8 cellular contexts compared by ENCODE assay signal in genomic region chr2:174697267-174697666, GRCh38.
DNase-seq lines count a peak whose midpoint lies in the region; ATAC-seq and TF ChIP-seq lines count a peak whose summit lies in the region.

No MANE protein-coding gene starts in this region.

- H3K9me3 Mint-ChIP-seq in activated T-helper 2 cell treated with anti-CD3 and anti-CD28 coated beads, Interferon-gamma antibody, Interleukin-2, Interleukin-4, amounts not matched to agents 10 μg/mL and 5 μg/mL and 100 μg/mL, durations not matched to agents 14 hours and 24 hours and 36 hours: no peaks in the 10 kb centered on the region

- H3K27ac Mint-ChIP-seq in activated T-helper 2 cell treated with anti-CD3 and anti-CD28 coated beads, Interferon-gamma antibody, Interleukin-2, Interleukin-4, amounts not matched to agents 10 μg/mL and 5 μg/mL and 100 μg/mL, durations not matched to agents 14 hours and 24 hours and 36 hours: no peak overlapping the region

- no peaks in the 10 kb centered on the region for H3K4me1 ChIP-seq in suprapubic skin

- in situ Hi-C loops in G401 (cut with HindIII; ENCODE audit: low sequenced_read_pairs): no loop called here

- no peaks in the 10 kb centered on the region for H3K9me3 ChIP-seq in suprapubic skin

- H3K4me3 ChIP-seq in suprapubic skin: no peak overlapping the region

- TF ChIP-seq CTCF in suprapubic skin (IDR thresholded peaks at IDR 0.05): peak in 1 of 2 donors; percentile 73

- no peak for TF ChIP-seq POLR2A in suprapubic skin (IDR thresholded peaks at IDR 0.05)

- no peaks in the 10 kb centered on the region for H3K27me3 ChIP-seq in suprapubic skin

- no peak overlapping the region for H3K4me3 Mint-ChIP-seq in activated T-helper 2 cell treated with anti-CD3 and anti-CD28 coated beads, Interferon-gamma antibody, Interleukin-2, Interleukin-4, amounts not matched to agents 10 μg/mL and 5 μg/mL and 100 μg/mL, durations not matched to agents 14 hours and 24 hours and 36 hours (ENCODE audit: low read depth)

- peaks cover 26% of the 10 kb centered on the region for H3K27me3 Mint-ChIP-seq in activated T-helper 2 cell treated with anti-CD3 and anti-CD28 coated beads, Interferon-gamma antibody, Interleukin-2, Interleukin-4, amounts not matched to agents 10 μg/mL and 5 μg/mL and 100 μg/mL, durations not matched to agents 14 hours and 24 hours and 36 hours (ENCODE audit: low read depth)

- DNase-seq in G401 (ENCODE audit: low spot score) (peak; percentile 52), HT1080 (ENCODE audit: low read depth) (peak; percentile 61), RKO (ENCODE audit: low spot score) (peak; percentile 64), foreskin melanocyte (peak; percentile 39), pons (ENCODE audit: low spot score) (peak; percentile 76), suprapubic skin (ENCODE audit: low spot score in 2 of 2) (no peak)
- peak; percentile 48 for DNase-seq in activated T-helper 2 cell treated with anti-CD3 and anti-CD28 coated beads, Interferon-gamma antibody, Interleukin-2, Interleukin-4, amounts not matched to agents 10 μg/mL and 5 μg/mL and 100 μg/mL, durations not matched to agents 14 hours and 24 hours and 36 hours (ENCODE audit: low spot score)

- 5% methylated on average over 3 of the region's 3 CpGs for WGBS in suprapubic skin

- H3K36me3 Mint-ChIP-seq in activated T-helper 2 cell treated with anti-CD3 and anti-CD28 coated beads, Interferon-gamma antibody, Interleukin-2, Interleukin-4, amounts not matched to agents 10 μg/mL and 5 μg/mL and 100 μg/mL, durations not matched to agents 14 hours and 24 hours and 36 hours (ENCODE audit: low read depth): no peaks in the 10 kb centered on the region

- ATAC-seq in GM21528 (IDR thresholded peaks at IDR 0.05; ENCODE audit: low FRiP score, unreplicated experiment): peak; percentile 91

- intact Hi-C loops in activated T-helper 2 cell treated with anti-CD3 and anti-CD28 coated beads, Interferon-gamma antibody, Interleukin-2, Interleukin-4, amounts not matched to agents 10 μg/mL and 5 μg/mL and 100 μg/mL, durations not matched to agents 14 hours and 24 hours and 36 hours (cut with micrococcal nuclease): loop anchor here (5.0 kb wide), 3 partner anchors 295 to 585 kb away; no protein-coding TSS in a partner anchor

- H3K4me1 Mint-ChIP-seq in activated T-helper 2 cell treated with anti-CD3 and anti-CD28 coated beads, Interferon-gamma antibody, Interleukin-2, Interleukin-4, amounts not matched to agents 10 μg/mL and 5 μg/mL and 100 μg/mL, durations not matched to agents 14 hours and 24 hours and 36 hours (ENCODE audit: low read depth): no peaks in the 10 kb centered on the region

- TF ChIP-seq EP300 in suprapubic skin (IDR thresholded peaks at IDR 0.05): no peak

- H3K36me3 ChIP-seq in suprapubic skin: no peaks in the 10 kb centered on the region

- no peak overlapping the region for H3K27ac ChIP-seq in suprapubic skin

Comparison
In these comparisons a context has a peak if more than half of its experiments do, and no peak if none do; other contexts are left out.
1. DNase-seq: peak in G401 (single experiment), HT1080 (single experiment), RKO (single experiment), activated T-helper 2 cell treated with anti-CD3 and anti-CD28 coated beads, Interferon-gamma antibody, Interleukin-2, Interleukin-4, amounts not matched to agents 10 μg/mL and 5 μg/mL and 100 μg/mL, durations not matched to agents 14 hours and 24 hours and 36 hours (single experiment), foreskin melanocyte (single experiment) and pons (single experiment); none in suprapubic skin (0 of 2).